ENCODE assay signal across 1 cellular context in the genomic region with DNA sequence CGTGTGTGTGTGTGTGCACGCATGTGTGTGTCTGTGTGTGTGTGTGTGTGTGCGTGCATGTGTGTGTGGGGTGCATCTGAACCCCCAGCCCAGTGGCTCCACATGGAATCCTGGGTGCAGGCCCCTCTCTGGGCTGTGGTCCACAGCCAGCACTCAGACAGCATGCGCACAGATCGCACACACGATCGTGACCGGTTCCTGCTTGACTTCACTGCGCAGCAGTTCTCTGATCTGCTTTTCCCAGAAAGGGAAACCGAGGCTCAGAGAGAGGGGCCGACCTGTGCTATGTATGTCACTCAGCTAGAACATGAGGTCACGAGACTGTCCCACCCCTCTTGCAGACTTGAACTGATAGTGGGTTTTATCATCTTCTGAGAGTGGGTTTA.
TF ChIP-seq lines count a peak whose summit lies in the region.

No MANE protein-coding gene starts in this region.

TF ChIP-seq in A549, 52 proteins besides CTCF, POLR2A, EP300 and RAD21 (continued from another document):
- TF ChIP-seq MYC (IDR thresholded peaks at IDR 0.05; ENCODE audit: borderline replicate concordance, low read length) (no peak), RNF2 (IDR thresholded peaks at IDR 0.05; ENCODE audit: borderline replicate concordance, low read depth) (no peak), USF2 (IDR thresholded peaks at IDR 0.05) (no peak), ESRRA (IDR thresholded peaks at IDR 0.05; ENCODE audit: borderline replicate concordance, low read length) (no peak), RFX5 (IDR thresholded peaks at IDR 0.05) (no peak), SREBF2 (IDR thresholded peaks at IDR 0.05) (no peak), JUNB (IDR thresholded peaks at IDR 0.05) (no peak), CEBPB (IDR thresholded peaks at IDR 0.05) (no peak), POLR2AphosphoS2 (conservative IDR thresholded peaks at IDR 0.05; ENCODE audit: low read length) (no peak)
- TF ChIP-seq, protein P1, sequence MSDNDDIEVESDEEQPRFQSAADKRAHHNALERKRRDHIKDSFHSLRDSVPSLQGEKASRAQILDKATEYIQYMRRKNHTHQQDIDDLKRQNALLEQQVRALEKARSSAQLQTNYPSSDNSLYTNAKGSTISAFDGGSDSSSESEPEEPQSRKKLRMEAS (IDR thresholded peaks at IDR 0.05): no peak
TF ChIP-seq in A549: peak in this region for 0.
